Comparison of ENCODE assay signal across 11 cellular contexts in the genomic region with DNA sequence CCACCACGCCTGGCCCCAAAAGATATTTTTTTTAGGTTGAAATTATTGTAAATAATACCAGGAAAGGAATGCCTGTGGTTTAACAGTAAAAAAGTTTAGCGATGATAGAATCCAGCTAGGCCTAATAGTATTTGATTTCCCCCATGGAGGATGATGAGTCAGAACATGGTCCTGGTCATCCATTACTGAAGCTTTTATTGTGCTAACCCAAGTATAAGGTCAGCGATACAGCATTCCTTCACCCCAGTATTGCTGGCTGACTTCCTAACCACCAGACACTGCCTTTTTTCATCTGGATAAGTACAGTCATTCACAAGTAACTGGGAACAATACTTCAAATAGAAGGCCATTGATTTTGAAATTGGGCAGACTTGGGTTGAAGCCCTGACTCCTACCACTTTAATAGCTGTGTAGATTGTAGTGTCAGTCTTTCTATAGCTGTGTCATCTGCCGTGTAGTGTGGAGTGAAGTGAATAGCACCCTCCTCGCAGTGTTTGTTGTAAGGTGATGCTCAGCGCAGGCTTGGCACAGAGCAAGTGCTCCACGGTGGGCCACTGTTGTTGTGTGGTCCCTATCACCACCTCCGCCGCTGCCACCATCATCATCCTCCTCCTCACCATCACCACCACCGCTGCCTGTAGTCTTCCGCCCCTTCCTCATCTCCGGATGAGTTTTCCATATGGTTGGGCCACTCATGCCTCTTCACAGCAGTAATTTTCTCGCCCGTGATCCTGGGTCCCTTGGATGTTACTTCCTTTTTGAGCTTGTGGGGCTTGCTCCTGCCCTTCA.
DNase-seq lines count a peak whose midpoint lies in the region; ATAC-seq and TF ChIP-seq lines count a peak whose summit lies in the region.
"Had no signal": no experiment of that assay in that cellular context is flagged by ENCODE, and none has a peak within 500 bp of the region (broad histone marks: within the 10 kb centered on the region; RNA-seq: fewer than 3 reads in every experiment).

No MANE protein-coding gene starts in this region.

- no peaks in the 10 kb centered on the region for H3K36me3 ChIP-seq in SJCRH30

- ATAC-seq in GM19351 (IDR thresholded peaks at IDR 0.05; ENCODE audit: unreplicated experiment), result no peak
- ATAC-seq: T-cell had no signal

- DNase-seq in ELR (ENCODE audit: low read depth), result peak; percentile 99
- DNase-seq in SJCRH30, result peak; percentile 65 to 82
- DNase-seq in fibroblast of mammary gland (ENCODE audit: low read depth), result peak; percentile 100
- DNase-seq in retinal pigment epithelial cell (ENCODE audit: low read depth), result peak; percentile 86
- no peak for DNase-seq in mucosa of gallbladder (ENCODE audit: low spot score)
- DNase-seq in germinal center (ENCODE audit: low spot score), result no peak
- DNase-seq in stimulated activated CD4-positive, alpha-beta T cell treated with anti-CD3 and anti-CD28 coated beads, Interleukin-4, amount 100 ng/mL, for 24 hours, result no peak
- DNase-seq: DND-41, NCI-H2081, T-cell had no signal

- peaks cover 17% of the 10 kb centered on the region for H3K4me1 ChIP-seq in SJCRH30

- H3K4me3 ChIP-seq in SJCRH30 (no peak overlapping the region), fibroblast of mammary gland (ENCODE audit: control insufficient read depth, low read depth, low read length) (no peak overlapping the region), retinal pigment epithelial cell (ENCODE audit: low read length) (no peak overlapping the region)

- no peak for TF ChIP-seq CTCF in fibroblast of mammary gland (conservative IDR thresholded peaks at IDR 0.05; ENCODE audit: control insufficient read depth, insufficient read depth, low read depth, low read length)
- no peak for TF ChIP-seq CTCF in retinal pigment epithelial cell (conservative IDR thresholded peaks at IDR 0.05; ENCODE audit: low read depth, low read length)

- H3K27me3 ChIP-seq in SJCRH30, result no peaks in the 10 kb centered on the region

- no peaks in the 10 kb centered on the region for H3K9me3 ChIP-seq in SJCRH30 (replicated peaks)

- H3K27ac ChIP-seq in SJCRH30, result peak overlapping the region; percentile 30

Comparison
In these comparisons a context has a peak if more than half of its experiments do, and no peak if none do; other contexts are left out.
1. DNase-seq: peak in ELR (single experiment), SJCRH30 (2 of 2), fibroblast of mammary gland (single experiment) and retinal pigment epithelial cell (single experiment); none in mucosa of gallbladder (single experiment), germinal center (single experiment) and stimulated activated CD4-positive, alpha-beta T cell treated with anti-CD3 and anti-CD28 coated beads, Interleukin-4, amount 100 ng/mL, for 24 hours (single experiment).